27 cellular contexts compared by ENCODE assay signal in the genomic region with DNA sequence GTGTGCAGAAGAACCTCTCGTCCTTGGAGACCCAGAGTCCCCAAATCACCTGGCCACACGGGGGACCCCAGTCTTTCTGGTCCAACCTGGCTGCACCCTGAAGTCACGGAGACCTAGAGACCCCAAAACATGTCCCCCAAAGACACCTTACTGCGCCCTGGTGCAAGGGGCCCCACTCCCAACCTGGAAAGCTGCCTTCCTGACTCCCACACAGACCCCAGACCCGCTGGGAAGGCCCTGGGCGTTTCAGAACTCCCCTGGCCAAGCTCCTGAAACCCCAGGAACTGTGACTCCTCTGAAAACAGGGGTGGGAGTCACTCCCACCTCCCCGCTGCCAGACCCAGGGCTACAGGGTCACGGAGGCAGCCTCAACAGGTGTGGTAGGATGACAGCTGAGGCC. TPM values are rescaled to one million over a fixed set of nuclear protein-coding genes. Genes with fewer than 3 reads are reported as not detected.
"Had no signal": no experiment of that assay in that cellular context is flagged by ENCODE, and none has a peak within 500 bp of the region (broad histone marks: within the 10 kb centered on the region; RNA-seq: fewer than 3 reads in every experiment).

No MANE protein-coding gene starts in this region.

- FAIRE-seq: endometrium had no signal

- H3K4me2 ChIP-seq: smooth muscle cell had no signal

- H3K36me3 ChIP-seq: left ventricle myocardium inferior, sigmoid colon, thoracic aorta, upper lobe of left lung had no signal

- H3K4me3 Mint-ChIP-seq: activated CD4-positive, alpha-beta T cell treated with anti-CD3 and anti-CD28 coated beads, Interleukin-2, amount 10 ng/mL, durations not matched to agents 7 days and 5 days; activated CD8-positive, alpha-beta T cell treated with anti-CD3 and anti-CD28 coated beads, Interleukin-2, amount 10 ng/mL, durations not matched to agents 7 days and 5 days; activated T-helper 1 cell treated with anti-CD3 and anti-CD28 coated beads, Interleukin-12 subunit alpha, Interleukin-12 subunit beta, Interleukin-2, Interleukin-4 antibody, amounts not matched to agents 30 ng/mL and 10 ng/mL and 1 ng/mL, durations not matched to agents 14 hours and 24 hours and 36 hours; T-helper 17 cell had no signal

- H3K36me3 Mint-ChIP-seq: brain had no signal

- H3K9me3 ChIP-seq: sigmoid colon, thoracic aorta, upper lobe of left lung had no signal

- DNase-seq: activated CD4-positive, alpha-beta T cell treated with anti-CD3 and anti-CD28 coated beads, Interleukin-2, amount 10 ng/mL, durations not matched to agents 7 days and 5 days; activated CD8-positive, alpha-beta T cell treated with anti-CD3 and anti-CD28 coated beads, Interleukin-2, amount 10 ng/mL, durations not matched to agents 7 days and 5 days; activated gamma-delta T cell; activated naive CD4-positive, alpha-beta T cell treated with anti-CD3 and anti-CD28 coated beads, Interleukin-2, amount 50 U/mL, for 16 hours; aorta; erythroblast; foreskin fibroblast; left ventricle myocardium inferior; occipital lobe; posterior cingulate gyrus; sigmoid colon; stimulated activated CD4-positive, alpha-beta T cell treated with anti-CD3 and anti-CD28 coated beads, Interleukin-2, amount 100 ng/mL, for 48 hours; stimulated activated CD8-positive, alpha-beta memory T cell treated with anti-CD3 and anti-CD28 coated beads, Interleukin-4, amount 100 ng/mL, for 48 hours; stimulated activated naive CD4-positive, alpha-beta T cell; T-helper 17 cell had no signal

- H3K27ac ChIP-seq: left ventricle myocardium inferior, sigmoid colon, thoracic aorta, upper lobe of left lung had no signal

- H3K4me3 ChIP-seq: left ventricle myocardium inferior, sigmoid colon, smooth muscle cell, thoracic aorta, upper lobe of left lung had no signal

- H3K27ac Mint-ChIP-seq: activated CD8-positive, alpha-beta T cell treated with anti-CD3 and anti-CD28 coated beads, Interleukin-2, amount 10 ng/mL, durations not matched to agents 7 days and 5 days; activated T-helper 1 cell treated with anti-CD3 and anti-CD28 coated beads, Interleukin-12 subunit alpha, Interleukin-12 subunit beta, Interleukin-2, Interleukin-4 antibody, amounts not matched to agents 30 ng/mL and 10 ng/mL and 1 ng/mL, durations not matched to agents 14 hours and 24 hours and 36 hours; T-helper 17 cell had no signal

- ATAC-seq: activated CD4-positive, CD25-positive, alpha-beta regulatory T cell treated with anti-CD3 and anti-CD28 coated beads, Interleukin-2, amount 50 U/mL, for 24 hours; activated CD8-positive, alpha-beta T cell treated with anti-CD3 and anti-CD28 coated beads, Interleukin-2, amount 10 ng/mL, durations not matched to agents 7 days and 5 days; T-helper 17 cell had no signal

- H3K9me3 Mint-ChIP-seq: activated T-helper 1 cell treated with anti-CD3 and anti-CD28 coated beads, Interleukin-12 subunit alpha, Interleukin-12 subunit beta, Interleukin-2, Interleukin-4 antibody, amounts not matched to agents 30 ng/mL and 10 ng/mL and 1 ng/mL, durations not matched to agents 14 hours and 24 hours and 36 hours had no signal

- H3K27me3 Mint-ChIP-seq: T-helper 17 cell had no signal

- H3K4me1 Mint-ChIP-seq: activated CD4-positive, alpha-beta T cell treated with anti-CD3 and anti-CD28 coated beads, Interleukin-2, amount 10 ng/mL, durations not matched to agents 7 days and 5 days; T-helper 17 cell had no signal

- H3K4me1 ChIP-seq: left ventricle myocardium inferior, sigmoid colon, upper lobe of left lung had no signal

RNA-seq across cellular contexts. Expression of gene SHOX, which starts 12.7 kb away (rescaled TPM):
- total RNA-seq: activated CD4-positive, alpha-beta T cell treated with anti-CD3 and anti-CD28 coated beads, Interleukin-2, amount 10 ng/mL, durations not matched to agents 7 days and 5 days; activated CD8-positive, alpha-beta T cell treated with anti-CD3 and anti-CD28 coated beads, Interleukin-2, amount 10 ng/mL, durations not matched to agents 7 days and 5 days; activated T-helper 1 cell treated with anti-CD3 and anti-CD28 coated beads, Interleukin-12 subunit alpha, Interleukin-12 subunit beta, Interleukin-2, Interleukin-4 antibody, amounts not matched to agents 30 ng/mL and 10 ng/mL and 1 ng/mL, durations not matched to agents 14 hours and 24 hours and 36 hours; aorta; chondrocyte; fibroblast of lung; kidney epithelial cell; left ventricle myocardium inferior; myocyte; smooth muscle cell; T-helper 17 cell; upper lobe of left lung had no signal
- polyA plus RNA-seq: fibroblast of lung, neural cell, smooth muscle cell had no signal
